ENCODE assay signal across 19 cellular contexts in genomic region chr1:53060580-53060979, GRCh38. TPM values are rescaled to one million over a fixed set of nuclear protein-coding genes. Genes with fewer than 3 reads are reported as not detected.
A peak's percentile ranks its signal among the peaks of the same experiment; 100 is the strongest.
DNase-seq lines count a peak whose midpoint lies in the region; ATAC-seq and TF ChIP-seq lines count a peak whose summit lies in the region.
"Had no signal": no experiment of that assay in that cellular context is flagged by ENCODE, and none has a peak within 500 bp of the region (broad histone marks: within the 10 kb centered on the region; RNA-seq: fewer than 3 reads in every experiment).

No MANE protein-coding gene starts in this region.

- no peaks in the 10 kb centered on the region for H3K9me3 Mint-ChIP-seq in mesothelial cell of epicardium
- no peaks in the 10 kb centered on the region for H3K9me3 Mint-ChIP-seq in natural killer cell
- H3K9me3 Mint-ChIP-seq: T-helper 1 cell treated with Interleukin-12 subunit alpha and Interleukin-12 subunit beta and Interleukin-4 antibody, amounts not matched to agents 30 μg/mL and 1 μg/mL, for 36 hours had no signal

- H3K4me1 ChIP-seq in left ventricle myocardium inferior (peaks cover 50% of the 10 kb centered on the region), vagina (peaks cover 44% of the 10 kb centered on the region)
- H3K4me1 ChIP-seq: A549 had no signal

- H3K27me3 Mint-ChIP-seq in mesothelial cell of epicardium (ENCODE audit: low read depth): peaks cover 79% of the 10 kb centered on the region
- peaks cover 7 to 15% of the 10 kb centered on the region in 2 donors for H3K27me3 Mint-ChIP-seq in natural killer cell (ENCODE audit: low read depth in 2 of 2)

- TF ChIP-seq CTCF in left ventricle myocardium inferior (IDR thresholded peaks at IDR 0.05; ENCODE audit: borderline replicate concordance) (no peak), choroid plexus epithelial cell (conservative IDR thresholded peaks at IDR 0.05; ENCODE audit: low read depth, low read length) (no peak), mesothelial cell of epicardium (IDR thresholded peaks at IDR 0.05; ENCODE audit: unreplicated experiment) (no peak), vagina (IDR thresholded peaks at IDR 0.05) (no peak), natural killer cell (IDR thresholded peaks at IDR 0.05) (no peak)

- H3K4me1 Mint-ChIP-seq in mesothelial cell of epicardium: peaks cover 11% of the 10 kb centered on the region
- H3K4me1 Mint-ChIP-seq in natural killer cell: peaks cover 0 to 16% of the 10 kb centered on the region in 2 donors

- H3K36me3 Mint-ChIP-seq in mesothelial cell of epicardium: no peaks in the 10 kb centered on the region
- no peaks in the 10 kb centered on the region for H3K36me3 Mint-ChIP-seq in natural killer cell
- H3K36me3 Mint-ChIP-seq: activated CD8-positive, alpha-beta memory T cell treated with anti-CD3 and anti-CD28 coated beads, Interleukin-2, amount 10 ng/mL, durations not matched to agents 7 days and 5 days had no signal

- DNase-seq in left ventricle myocardium inferior (no peak), left cardiac atrium (no peak), choroid plexus epithelial cell (ENCODE audit: low read depth) (peak; percentile 75), mesothelial cell of epicardium (ENCODE audit: low spot score in 2 of 2, unreplicated experiment in 2 of 2) (no peak), vagina (ENCODE audit: extremely low spot score in 2 of 2) (peak in 1 of 2 donors; percentile 88), natural killer cell (no peak)
- DNase-seq: activated CD4-positive, CD25-positive, alpha-beta regulatory T cell; activated CD8-positive, alpha-beta memory T cell treated with anti-CD3 and anti-CD28 coated beads, Interleukin-2, amount 10 ng/mL, durations not matched to agents 7 days and 5 days; activated naive CD4-positive, alpha-beta T cell treated with Interleukin-2 at 50 U/mL for 16 hours; central memory CD4-positive, alpha-beta T cell; hippocampal formation; left colon; NCI-H2081 treated with DMSO at 0.1 percent for 48 hours; NCI-H526 treated with DMSO at 0.1 percent for 48 hours; RPMI8226 had no signal

- H3K27me3 ChIP-seq in left ventricle myocardium inferior (ENCODE audit: low read depth): peaks cover 29% of the 10 kb centered on the region
- no peaks in the 10 kb centered on the region for H3K27me3 ChIP-seq in vagina

- no peaks in the 10 kb centered on the region for H3K36me3 ChIP-seq in left ventricle myocardium inferior
- no peaks in the 10 kb centered on the region for H3K36me3 ChIP-seq in vagina

- H3K4me3 Mint-ChIP-seq in mesothelial cell of epicardium: peak overlapping the region; percentile 15
- H3K4me3 Mint-ChIP-seq in natural killer cell: no peak overlapping the region
- H3K4me3 Mint-ChIP-seq: activated CD8-positive, alpha-beta memory T cell treated with anti-CD3 and anti-CD28 coated beads, Interleukin-2, amount 10 ng/mL, durations not matched to agents 7 days and 5 days; T-helper 1 cell treated with Interleukin-12 subunit alpha and Interleukin-12 subunit beta and Interleukin-4 antibody, amounts not matched to agents 30 μg/mL and 1 μg/mL, for 36 hours had no signal

- H3K9me3 ChIP-seq in left ventricle myocardium inferior (replicated peaks): no peaks in the 10 kb centered on the region
- H3K9me3 ChIP-seq in vagina: no peaks in the 10 kb centered on the region
- H3K9me3 ChIP-seq: A549 had no signal

- no peak for TF ChIP-seq POLR2A in vagina (IDR thresholded peaks at IDR 0.05)

- H3K27ac ChIP-seq in left ventricle myocardium inferior (replicated peaks): peak overlapping the region; percentile 83
- peak overlapping the region; percentile 89 for H3K27ac ChIP-seq in vagina
- H3K27ac ChIP-seq: A549 had no signal

- no peak for ATAC-seq in left cardiac atrium
- ATAC-seq in natural killer cell: no peak
- no peak for ATAC-seq in HG02852 (IDR thresholded peaks at IDR 0.05; ENCODE audit: unreplicated experiment)
- ATAC-seq in activated CD4-positive, CD25-positive, alpha-beta regulatory T cell treated with anti-CD3 and anti-CD28 coated beads, Interleukin-2, amount 50 U/mL, for 24 hours: no peak
- ATAC-seq: A549; activated CD8-positive, alpha-beta memory T cell treated with anti-CD3 and anti-CD28 coated beads, Interleukin-2, amount 10 ng/mL, durations not matched to agents 7 days and 5 days; left colon had no signal

- no peak overlapping the region for H3K27ac Mint-ChIP-seq in mesothelial cell of epicardium
- no peak overlapping the region for H3K27ac Mint-ChIP-seq in natural killer cell
- H3K27ac Mint-ChIP-seq: activated CD8-positive, alpha-beta memory T cell treated with anti-CD3 and anti-CD28 coated beads, Interleukin-2, amount 10 ng/mL, durations not matched to agents 7 days and 5 days; T-helper 1 cell treated with Interleukin-12 subunit alpha and Interleukin-12 subunit beta and Interleukin-4 antibody, amounts not matched to agents 30 μg/mL and 1 μg/mL, for 36 hours had no signal

- H3K4me3 ChIP-seq in left ventricle myocardium inferior (no peak overlapping the region), choroid plexus epithelial cell (ENCODE audit: low read depth, low read length) (no peak overlapping the region), vagina (no peak overlapping the region)
- H3K4me3 ChIP-seq: A549 had no signal

- intact Hi-C loops in left ventricle myocardium inferior (cut with micrococcal nuclease) (no loop called here), left cardiac atrium (cut with DNase I) (no loop called here), vagina (cut with DNase I) (no loop called here), natural killer cell (cut with micrococcal nuclease) (no loop called here)

RNA-seq across cellular contexts. Expression of gene PODN, which starts 1.4 kb away (rescaled TPM):
- total RNA-seq in left ventricle myocardium inferior: 22.9 TPM
- 10 to 100 TPM; 28.6 to 84.9 TPM for total RNA-seq in left cardiac atrium
- 4.5 to 4.6 TPM (median 4.6 TPM) in 3 replicates for total RNA-seq in mesothelial cell of epicardium
- total RNA-seq in vagina: 207 TPM
- 10 to 100 TPM in 2 of 3 donors, 1 to 10 TPM in 1; 8.8 to 13.2 (median 11.2) TPM for total RNA-seq in natural killer cell
- total RNA-seq: activated CD8-positive, alpha-beta memory T cell treated with anti-CD3 and anti-CD28 coated beads, Interleukin-2, amount 10 ng/mL, durations not matched to agents 7 days and 5 days had no signal
